Comparison of ENCODE assay signal across 8 cellular contexts in the genomic region with DNA sequence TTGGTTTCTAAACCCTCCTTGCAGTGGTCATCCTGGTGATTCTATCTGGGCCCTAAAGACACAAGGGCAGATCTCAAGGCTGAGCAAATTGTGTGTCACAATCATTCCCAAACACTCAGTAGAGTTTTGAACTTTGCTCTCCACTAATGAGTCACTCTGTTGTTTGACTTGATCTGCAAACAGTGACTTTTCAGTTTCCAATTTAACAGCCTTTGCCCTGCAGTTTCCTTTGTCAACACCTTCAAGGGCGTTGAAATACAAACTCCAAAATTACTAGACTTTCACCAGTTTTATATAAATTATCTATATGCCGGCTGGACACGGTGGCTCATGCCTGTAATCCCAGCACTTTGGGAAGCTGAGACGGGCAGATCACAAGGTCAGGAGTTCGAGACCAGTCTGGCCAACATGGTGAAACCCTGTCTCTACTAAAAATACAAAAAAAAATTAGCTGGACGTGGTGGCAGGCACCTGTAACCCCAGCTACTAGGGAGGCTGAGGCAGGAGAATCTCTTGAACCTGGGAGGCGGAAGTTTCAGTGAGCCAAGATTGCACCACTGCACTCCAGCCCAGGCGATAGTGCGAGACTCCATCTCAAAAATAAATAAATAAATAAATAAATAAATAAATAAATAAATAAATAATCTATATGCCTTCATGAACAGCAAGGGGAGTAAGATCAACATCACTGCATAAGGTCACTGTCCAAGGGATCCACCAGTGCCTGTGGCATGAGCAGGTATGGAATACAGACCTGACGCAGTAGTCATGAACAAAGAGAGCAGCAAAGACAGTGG. TPM values are rescaled to one million over a fixed set of nuclear protein-coding genes. Genes with fewer than 3 reads are reported as not detected.
DNase-seq lines count a peak whose midpoint lies in the region; ATAC-seq and TF ChIP-seq lines count a peak whose summit lies in the region.
"Not testable (repeated sequence)": the region's sequence is repeated elsewhere in the genome, so short reads cannot be mapped to it uniquely, and the experiment has no call there.

No MANE protein-coding gene starts in this region.

- not testable (repeated sequence) for H3K4me1 ChIP-seq in ACC112 (ENCODE audit: control insufficient read depth, insufficient read depth, low read length, unreplicated experiment)
- H3K4me1 ChIP-seq in adrenal gland (replicated peaks in 1 of 2) (peaks cover 10 to 38% of the 10 kb centered on the region in 2 donors), mucosa of descending colon (ENCODE audit: low read depth) (peaks cover 31% of the 10 kb centered on the region)

- H3K79me2 ChIP-seq in ACC112 (ENCODE audit: control insufficient read depth, insufficient read depth, low read length, unreplicated experiment), result not testable (repeated sequence)

- not testable (repeated sequence) for H3K9me3 ChIP-seq in adrenal gland (replicated peaks in 1 of 3); mucosa of descending colon

- not testable (repeated sequence) for H3K4me3 ChIP-seq in ACC112 (ENCODE audit: low read depth, low read length); adrenal gland; mucosa of descending colon

- WGBS in adrenal gland, 4 donors, result 68 to 78% (median 76%) methylated on average over 10 of the region's 10 CpGs

- not testable (repeated sequence) for H2AFZ ChIP-seq in ACC112 (ENCODE audit: low read length, unreplicated experiment)

- H3K27ac ChIP-seq in ACC112 (ENCODE audit: low read depth, low read length), result peak overlapping the region; percentile 61
- peak overlapping the region in 4 of 5 donors; percentile 24 to 76 (median 70) for H3K27ac ChIP-seq in adrenal gland

- H3K27me3 ChIP-seq in ACC112 (ENCODE audit: insufficient read depth, low read length); adrenal gland: not testable (repeated sequence)

- peak; percentile 75 for ATAC-seq in GM18867 (IDR thresholded peaks at IDR 0.05; ENCODE audit: unreplicated experiment)
- peak; percentile 48 for ATAC-seq in HG02642 (IDR thresholded peaks at IDR 0.05; ENCODE audit: poor library complexity, unreplicated experiment)
- peak; percentile 88 for ATAC-seq in mucosa of descending colon

- intact Hi-C loops in adrenal gland (cut with DNase I); mucosa of descending colon (cut with DNase I, micrococcal nuclease): not testable (repeated sequence)

- DNase-seq in HT-29 (ENCODE audit: low spot score) (peak; percentile 92), SIG-M5 treated with dmso at 0.1 percent for 504 hours (lab: John Stamatoyannopoulos, UW; ENCODE audit: unreplicated experiment) (peak; percentile 60), adrenal gland (peak in 5 of 7 donors; percentile 38 to 64 (median 58)), fibroblast of gingiva (ENCODE audit: low read depth) (peak; percentile 61), mucosa of descending colon (peak in 2 of 3 donors; percentile 61 to 64)

- not testable (repeated sequence) for TF ChIP-seq CTCF in adrenal gland (IDR thresholded peaks at IDR 0.05); mucosa of descending colon (IDR thresholded peaks at IDR 0.05)

- peaks cover 25% of the 10 kb centered on the region for H3K36me3 ChIP-seq in ACC112 (ENCODE audit: insufficient read depth, low read length)
- H3K36me3 ChIP-seq in adrenal gland (replicated peaks in 1 of 2); mucosa of descending colon (ENCODE audit: low read depth): not testable (repeated sequence)

- TF ChIP-seq POLR2A in adrenal gland (IDR thresholded peaks at IDR 0.05), result not testable (repeated sequence)

RNA-seq across cellular contexts. Expression of a gene that starts 17.3 kb away (rescaled TPM):
- 37.8 and 38.3 TPM in 2 replicates for total RNA-seq in HT-29 (2014; rRNA removed; shearing (Covaris generic))
- total RNA-seq in adrenal gland (10 to 100 TPM; 10.6 to 44.4 (median 32.5) TPM), mucosa of descending colon (10 to 100 TPM; 27.5 to 37.7 (median 33.2) TPM)
- polyA plus RNA-seq in adrenal gland, result 100 to 1,000 TPM in 1 of 3 donors, 10 to 100 TPM in 2; 49.8 to 118 (median 57.4) TPM

RNA-seq across cellular contexts. Expression of a gene that starts 18.2 kb away (rescaled TPM):
- total RNA-seq in HT-29 (2014; rRNA removed; shearing (Covaris generic)), result 40.5 and 43.3 TPM in 2 replicates
- total RNA-seq in adrenal gland (100 to 1,000 TPM in 1 of 8 donors, 10 to 100 TPM in 7; 36.2 to 158 (median 67.7) TPM), mucosa of descending colon (100 to 1,000 TPM; 111 to 206 (median 152) TPM)
- 100 to 1,000 TPM in 2 of 3 donors, 10 to 100 TPM in 1; 96.0 to 287 (median 269) TPM for polyA plus RNA-seq in adrenal gland

RNA-seq across cellular contexts. Expression of a gene that starts 40.7 kb away (rescaled TPM):
- total RNA-seq in HT-29 (2014; rRNA removed; shearing (Covaris generic)), result not detected in 2 replicates
- total RNA-seq in adrenal gland (1 to 10 TPM in 7 of 8 donors, not detected in 1; 1.1 to 5.6 (median 4.0) TPM), mucosa of descending colon (1 to 10 TPM in 2 of 3 donors, under 1 TPM in 1; 0.96 to 1.8 (median 1.5) TPM)
- polyA plus RNA-seq in adrenal gland, result 10 to 100 TPM in 2 of 3 donors, 1 to 10 TPM in 1; 8.8 to 15.7 (median 13.0) TPM

RNA-seq across cellular contexts. Expression of a gene that starts 50.1 kb away (rescaled TPM):
- 2.6 and 3.9 TPM in 2 replicates for total RNA-seq in HT-29 (2014; rRNA removed; shearing (Covaris generic))
- total RNA-seq in adrenal gland (10 to 100 TPM in 1 of 8 donors, 1 to 10 TPM in 7; 3.6 to 10.3 (median 6.7) TPM), mucosa of descending colon (1 to 10 TPM; 2.3 to 3.4 (median 3.2) TPM)
- 1 to 10 TPM; 3.0 to 7.9 (median 3.3) TPM for polyA plus RNA-seq in adrenal gland
